Comparison of ENCODE assay signal across 23 cellular contexts in the genomic region with DNA sequence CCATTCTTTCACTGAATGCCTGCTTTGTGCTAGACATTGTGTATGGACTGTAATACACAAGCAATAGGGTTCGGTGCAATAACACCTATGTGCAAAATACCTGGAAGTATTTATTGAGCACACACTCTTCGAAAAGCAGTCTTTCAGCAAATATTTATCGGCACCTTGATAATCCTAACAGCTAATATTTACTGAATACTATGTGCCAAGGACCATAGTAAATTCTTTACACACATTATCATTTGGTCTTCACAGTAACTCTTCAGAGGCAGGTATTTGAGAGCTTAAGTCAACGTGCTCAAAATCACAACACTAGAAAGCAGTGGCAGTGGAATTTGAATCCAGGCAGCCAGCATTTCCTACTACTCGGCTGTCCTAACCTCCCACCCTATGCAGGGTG. TPM values are rescaled to one million over a fixed set of nuclear protein-coding genes. Genes with fewer than 3 reads are reported as not detected.
A peak's percentile ranks its signal among the peaks of the same experiment; 100 is the strongest.
DNase-seq lines count a peak whose midpoint lies in the region; ATAC-seq and TF ChIP-seq lines count a peak whose summit lies in the region.
"Had no signal": no experiment of that assay in that cellular context is flagged by ENCODE, and none has a peak within 500 bp of the region (broad histone marks: within the 10 kb centered on the region; RNA-seq: fewer than 3 reads in every experiment).

No MANE protein-coding gene starts in this region.

- in situ Hi-C loops in brain microvascular endothelial cell (cut with HindIII; ENCODE audit: low pct_ligation_motif_present, low sequenced_read_pairs), result no loop called here

- H3K4me3 Mint-ChIP-seq in activated T-cell treated with anti-CD3 and anti-CD28 coated beads, Interleukin-2, amount 50 U/mL, for 4 hours, result no peak overlapping the region

- H3K27me3 Mint-ChIP-seq in activated T-cell treated with anti-CD3 and anti-CD28 coated beads, Interleukin-2, amount 50 U/mL, for 4 hours (ENCODE audit: low read depth), result peaks cover 43% of the 10 kb centered on the region

- H3K36me3 ChIP-seq in lung (ENCODE audit: control insufficient read depth in 2 of 2, insufficient read depth in 2 of 2, low read length in 2 of 2) (no peaks in the 10 kb centered on the region), brain microvascular endothelial cell (replicated peaks) (no peaks in the 10 kb centered on the region)

- H3K27me3 ChIP-seq in lung (ENCODE audit: control insufficient read depth, insufficient read depth) (no peaks in the 10 kb centered on the region), brain microvascular endothelial cell (replicated peaks) (no peaks in the 10 kb centered on the region)

- H3K4me1 ChIP-seq in lung (ENCODE audit: control insufficient read depth in 2 of 2, insufficient read depth in 2 of 2, low read length in 2 of 2), result peaks cover 0 to 14% of the 10 kb centered on the region in 2 donors

- WGBS in lung, 2 donors, result 59 to 77% methylated on average over 5 of the region's 5 CpGs

- H3K4me3 ChIP-seq in lung (no peak overlapping the region), brain microvascular endothelial cell (ENCODE audit: low read depth, low read length) (no peak overlapping the region)
- H3K4me3 ChIP-seq: GM23248 had no signal

- no peaks in the 10 kb centered on the region for H3K36me3 Mint-ChIP-seq in activated T-cell treated with anti-CD3 and anti-CD28 coated beads, Interleukin-2, amount 50 U/mL, for 4 hours (ENCODE audit: insufficient read depth)

- DNase-seq in NCI-H748 (lab: John Stamatoyannopoulos, UW; ENCODE audit: unreplicated experiment) (peak; percentile 17), NCI-H748 treated with DMSO at 0.1 percent for 48 hours (lab: John Stamatoyannopoulos, UW) (no peak), amniotic epithelial cell (ENCODE audit: low read depth) (peak; percentile 21), lung (ENCODE audit: low spot score) (peak; percentile 25), anterior cingulate cortex (lab: John Stamatoyannopoulos, UW) (no peak), brain microvascular endothelial cell (no peak)
- no peak for DNase-seq in activated T-cell treated with anti-CD3 and anti-CD28 coated beads, Interleukin-2, amount 50 U/mL, for 4 hours
- DNase-seq in activated CD4-positive, alpha-beta T cell treated with anti-CD3 and anti-CD28 coated beads for 48 hours, result no peak
- DNase-seq: DMS 273 treated with DMSO at 0.1 percent for 48 hours, GDM1, GM23248, HCEC 1CT, NCI-H1105, NCI-H1694, NCI-H2081 treated with DMSO at 0.1 percent for 48 hours, PC-3, SIG-M5 had no signal

- no peak for TF ChIP-seq CTCF in lung (IDR thresholded peaks at IDR 0.05; ENCODE audit: control extremely low read depth, extremely low read depth)
- no peak for TF ChIP-seq CTCF in brain microvascular endothelial cell (IDR thresholded peaks at IDR 0.05; ENCODE audit: low read depth, low read length, missing control alignments)

- peaks cover 0 to 2% of the 10 kb centered on the region in 2 donors for H3K9me3 ChIP-seq in lung (ENCODE audit: control insufficient read depth in 2 of 2, insufficient read depth in 1 of 2, low read length in 1 of 2)

- no peak overlapping the region for H3K27ac ChIP-seq in lung (ENCODE audit: low read depth in 1 of 2, low read length in 1 of 2)
- no peak overlapping the region for H3K27ac ChIP-seq in brain microvascular endothelial cell
- H3K27ac ChIP-seq: 22Rv1, GM23248, RWPE1 had no signal

- peaks cover 9% of the 10 kb centered on the region for H3K4me1 Mint-ChIP-seq in activated T-cell treated with anti-CD3 and anti-CD28 coated beads, Interleukin-2, amount 50 U/mL, for 4 hours (ENCODE audit: low read depth)

- peak; percentile 17 for ATAC-seq in lung (ENCODE audit: insufficient read depth, low FRiP score)
- ATAC-seq in activated T-cell treated with anti-CD3 and anti-CD28 coated beads, Interleukin-2, amount 50 U/mL, for 4 hours, result no peak
- ATAC-seq: PC-3 had no signal

- no peaks in the 10 kb centered on the region for H3K9me3 Mint-ChIP-seq in activated T-cell treated with anti-CD3 and anti-CD28 coated beads, Interleukin-2, amount 50 U/mL, for 4 hours

RNA-seq across cellular contexts. Expression of a gene that starts 2.2 kb away (rescaled TPM):
- under 1 TPM; 0.34 to 0.77 TPM for total RNA-seq in lung
- 1 to 10 TPM in 1 of 2 donors, under 1 TPM in 1; 0.18 to 1.6 TPM for polyA plus RNA-seq in lung
- total RNA-seq in activated T-cell treated with anti-CD3 and anti-CD28 coated beads, Interleukin-2, amount 50 U/mL, for 4 hours, result not detected
- total RNA-seq: Daoy, GM23248, NCI-H460 had no signal
- polyA plus RNA-seq: AG04450, CD14-positive monocyte, GM23248 had no signal

RNA-seq across cellular contexts. Expression of a gene that starts 30.4 kb away (rescaled TPM):
- total RNA-seq in lung, result 10 to 100 TPM; 14.7 to 16.1 TPM
- 1 to 10 TPM; 3.0 to 4.0 TPM for polyA plus RNA-seq in lung
- total RNA-seq in activated T-cell treated with anti-CD3 and anti-CD28 coated beads, Interleukin-2, amount 50 U/mL, for 4 hours, result under 1 TPM; 0.29 to 0.68 (median 0.53) TPM

Comparison
In these comparisons a context has a peak if more than half of its experiments do, and no peak if none do; other contexts are left out.
1. DNase-seq: peak in NCI-H748 (single experiment), amniotic epithelial cell (single experiment) and lung (single experiment); none in NCI-H748 treated with DMSO at 0.1 percent for 48 hours (single experiment), anterior cingulate cortex (0 of 58), activated T-cell treated with anti-CD3 and anti-CD28 coated beads, Interleukin-2, amount 50 U/mL, for 4 hours (single experiment), activated CD4-positive, alpha-beta T cell treated with anti-CD3 and anti-CD28 coated beads for 48 hours (single experiment) and brain microvascular endothelial cell (single experiment).
2. RNA of a gene that starts 30.4 kb away (total RNA-seq): 14.7 to 16.1 TPM in lung; 0.29 to 0.68 TPM in activated T-cell treated with anti-CD3 and anti-CD28 coated beads, Interleukin-2, amount 50 U/mL, for 4 hours; every median in the first group is over 4 times any median in the second.